ENCODE assay signal across 1 cellular context in genomic region chr3:130905551-130905950, GRCh38.
TF ChIP-seq lines count a peak whose summit lies in the region.

No MANE protein-coding gene starts in this region.

TF ChIP-seq in GM12878, 131 proteins besides CTCF, POLR2A, EP300 and RAD21 (continued from another document):
- TF ChIP-seq ATF2 (IDR thresholded peaks at IDR 0.05; ENCODE audit: low read length) (no peak), YY1 (IDR thresholded peaks at IDR 0.05; ENCODE audit: low read depth, low read length) (no peak), SIX5 (IDR thresholded peaks at IDR 0.05; ENCODE audit: low read depth, low read length, severe bottlenecking) (no peak), REST (IDR thresholded peaks at IDR 0.05; ENCODE audit: low read depth, low read length) (no peak), TCF7 (IDR thresholded peaks at IDR 0.05; ENCODE audit: borderline replicate concordance) (no peak), SRF (IDR thresholded peaks at IDR 0.05; ENCODE audit: low read depth in 2 of 2, low read length in 2 of 2) (no peak), RUNX3 (IDR thresholded peaks at IDR 0.05; ENCODE audit: low read length) (no peak), TCF3 (IDR thresholded peaks at IDR 0.05; ENCODE audit: borderline replicate concordance, insufficient read depth, low read depth, low read length) (no peak), EED (IDR thresholded peaks at IDR 0.05; ENCODE audit: low read depth) (no peak), ATF3 (IDR thresholded peaks at IDR 0.05; ENCODE audit: borderline replicate concordance, extremely low read depth, low read depth, low read length) (no peak), EZH2 (IDR thresholded peaks at IDR 0.05; ENCODE audit: borderline replicate concordance, control insufficient read depth, low read depth, low read length) (no peak), ELK1 (IDR thresholded peaks at IDR 0.05; ENCODE audit: low read depth, low read length) (no peak), IKZF2 (IDR thresholded peaks at IDR 0.05) (no peak), JUNB (IDR thresholded peaks at IDR 0.05) (no peak), HDAC6 (IDR thresholded peaks at IDR 0.05; ENCODE audit: unreplicated experiment) (no peak)
